ENCODE assay signal across 18 cellular contexts in genomic region chr19:35502751-35503150, GRCh38. TPM values are rescaled to one million over a fixed set of nuclear protein-coding genes. Genes with fewer than 3 reads are reported as not detected.
A peak's percentile ranks its signal among the peaks of the same experiment; 100 is the strongest.
DNase-seq lines count a peak whose midpoint lies in the region; ATAC-seq and TF ChIP-seq lines count a peak whose summit lies in the region.
"Had no signal": no experiment of that assay in that cellular context is flagged by ENCODE, and none has a peak within 500 bp of the region (broad histone marks: within the 10 kb centered on the region; RNA-seq: fewer than 3 reads in every experiment).

No MANE protein-coding gene starts in this region.

- no peaks in the 10 kb centered on the region for H3K9me3 Mint-ChIP-seq in stimulated activated effector memory CD8-positive, alpha-beta T cell treated with anti-CD3 and anti-CD28 coated beads, Interleukin-12 subunit alpha, Interleukin-12 subunit beta, amount 100 ng/mL, for 72 hours
- H3K9me3 Mint-ChIP-seq in CD14-positive monocyte: peaks cover 0 to 2% (median 0%) of the 10 kb centered on the region in 7 donors
- H3K9me3 Mint-ChIP-seq: CD4-positive, alpha-beta memory T cell; HFFc6 had no signal

- 68 to 73% methylated on average over 4 of the region's 4 CpGs for WGBS in heart right ventricle, 2 donors

- H3K27me3 ChIP-seq in DOHH2 (ENCODE audit: control insufficient read depth, low read length) (peaks cover 11% of the 10 kb centered on the region), heart right ventricle (peaks cover 0 to 7% (median under 1%) of the 10 kb centered on the region in 7 donors)

- H3K9me3 ChIP-seq in DOHH2 (ENCODE audit: control insufficient read depth, insufficient read depth, low read length) (no peaks in the 10 kb centered on the region), heart right ventricle (no peaks in the 10 kb centered on the region)
- H3K9me3 ChIP-seq: HAP-1 had no signal

- TF ChIP-seq CTCF in DOHH2 (IDR thresholded peaks at IDR 0.05; ENCODE audit: low read depth, low read length, poor library complexity, severe bottlenecking): no peak
- TF ChIP-seq CTCF in heart right ventricle (IDR thresholded peaks at IDR 0.05): no peak
- no peak for TF ChIP-seq CTCF in CD14-positive monocyte (IDR thresholded peaks at IDR 0.05)

- peaks cover 9% of the 10 kb centered on the region; the same call in 1 of the 2 replicates for H3F3A ChIP-seq in DOHH2 (ENCODE audit: control insufficient read depth, insufficient read depth)

- H3K36me3 ChIP-seq in DOHH2 (ENCODE audit: control insufficient read depth, low read length): peaks cover 7% of the 10 kb centered on the region; the same call in 1 of the 2 replicates
- no peaks in the 10 kb centered on the region for H3K36me3 ChIP-seq in heart right ventricle

- H3K4me1 ChIP-seq in DOHH2 (ENCODE audit: control insufficient read depth, low read length) (peaks cover 67% of the 10 kb centered on the region), heart right ventricle (no peaks in the 10 kb centered on the region)
- H3K4me1 ChIP-seq: HAP-1 had no signal

- no peaks in the 10 kb centered on the region for H3K36me3 Mint-ChIP-seq in stimulated activated effector memory CD8-positive, alpha-beta T cell treated with anti-CD3 and anti-CD28 coated beads, Interleukin-12 subunit alpha, Interleukin-12 subunit beta, amount 100 ng/mL, for 72 hours
- H3K36me3 Mint-ChIP-seq in CD14-positive monocyte: no peaks in the 10 kb centered on the region
- H3K36me3 Mint-ChIP-seq: CD4-positive, alpha-beta memory T cell had no signal

- H4K20me1 ChIP-seq in DOHH2 (ENCODE audit: control insufficient read depth, insufficient read depth, low read depth, low read length): no peaks in the 10 kb centered on the region

- DNase-seq in Right ventricle myocardium inferior (ENCODE audit: missing footprints): no peak
- no peak for DNase-seq in cardiac septum (ENCODE audit: low spot score)
- DNase-seq in heart right ventricle: no peak
- no peak for DNase-seq in stimulated activated effector memory CD8-positive, alpha-beta T cell treated with anti-CD3 and anti-CD28 coated beads, Interleukin-12 subunit alpha, Interleukin-12 subunit beta, amount 100 ng/mL, for 72 hours (ENCODE audit: low spot score in 2 of 2)
- DNase-seq in CD14-positive monocyte (ENCODE audit: low spot score): no peak
- DNase-seq in NCI-H524 (lab: John Stamatoyannopoulos, UW): no peak
- DNase-seq: C1 segment of cervical spinal cord; CD4-positive, alpha-beta memory T cell; DMS153; DMS79 treated with DMSO at 0.1 percent for 48 hours; GDM1; GOT3; HFFc6 had no signal

- peak overlapping the region; percentile 93 for H3K27ac ChIP-seq in DOHH2 (ENCODE audit: low read depth, low read length)
- H3K27ac ChIP-seq in heart right ventricle: no peak overlapping the region
- H3K27ac ChIP-seq: 22Rv1 had no signal

- H3K4me3 Mint-ChIP-seq in stimulated activated effector memory CD8-positive, alpha-beta T cell treated with anti-CD3 and anti-CD28 coated beads, Interleukin-12 subunit alpha, Interleukin-12 subunit beta, amount 100 ng/mL, for 72 hours: no peak overlapping the region
- no peak overlapping the region for H3K4me3 Mint-ChIP-seq in CD14-positive monocyte
- H3K4me3 Mint-ChIP-seq: CD4-positive, alpha-beta memory T cell; HFFc6 had no signal

- H3K9me2 ChIP-seq in DOHH2 (replicated peaks; ENCODE audit: control insufficient read depth, low read length): no peaks in the 10 kb centered on the region

- H3K4me1 Mint-ChIP-seq in stimulated activated effector memory CD8-positive, alpha-beta T cell treated with anti-CD3 and anti-CD28 coated beads, Interleukin-12 subunit alpha, Interleukin-12 subunit beta, amount 100 ng/mL, for 72 hours: no peaks in the 10 kb centered on the region
- no peaks in the 10 kb centered on the region for H3K4me1 Mint-ChIP-seq in CD14-positive monocyte

- ATAC-seq in Right ventricle myocardium inferior: peak; percentile 28
- peak in 5 of 8 donors; percentile 35 to 60 (median 54) for ATAC-seq in heart right ventricle
- no peak for ATAC-seq in stimulated activated effector memory CD8-positive, alpha-beta T cell treated with anti-CD3 and anti-CD28 coated beads, Interleukin-12 subunit alpha, Interleukin-12 subunit beta, amount 100 ng/mL, for 72 hours
- no peak for ATAC-seq in GM18520 (IDR thresholded peaks at IDR 0.05; ENCODE audit: unreplicated experiment)

- intact Hi-C loops in Right ventricle myocardium inferior (cut with DNase I): no loop called here
- intact Hi-C loops in cardiac septum (cut with DNase I): no loop called here
- intact Hi-C loops in heart right ventricle (cut with DNase I): no loop called here
- intact Hi-C loops in CD14-positive monocyte (cut with micrococcal nuclease): no loop called here

- H3K27me3 Mint-ChIP-seq in CD14-positive monocyte (ENCODE audit: low read depth in 3 of 3): peaks cover 21 to 24% (median 21%) of the 10 kb centered on the region in 3 donors

- peak overlapping the region; percentile 79 for H3K4me2 ChIP-seq in DOHH2 (ENCODE audit: low read length)

- peak overlapping the region; percentile 60; the same call in 1 of the 2 replicates for H3K4me3 ChIP-seq in DOHH2 (ENCODE audit: low read length)
- no peak overlapping the region for H3K4me3 ChIP-seq in heart right ventricle
- H3K4me3 ChIP-seq: HAP-1 had no signal

- H3K79me2 ChIP-seq in DOHH2 (ENCODE audit: control insufficient read depth, low read length): no peaks in the 10 kb centered on the region

- H3K27ac Mint-ChIP-seq in stimulated activated effector memory CD8-positive, alpha-beta T cell treated with anti-CD3 and anti-CD28 coated beads, Interleukin-12 subunit alpha, Interleukin-12 subunit beta, amount 100 ng/mL, for 72 hours: peak overlapping the region; percentile 58
- H3K27ac Mint-ChIP-seq in CD14-positive monocyte: no peak overlapping the region
- H3K27ac Mint-ChIP-seq: HFFc6 had no signal

RNA-seq across cellular contexts. Expression of gene DMKN, which starts 10.7 kb away (rescaled TPM):
- 3.4 TPM for total RNA-seq in Right ventricle myocardium inferior
- total RNA-seq in cardiac septum: 4.2 TPM
- 10 to 100 TPM in 3 of 10 donors, 1 to 10 TPM in 7; 2.0 to 15.7 (median 7.6) TPM for total RNA-seq in heart right ventricle
- polyA plus RNA-seq in heart right ventricle: 10 to 100 TPM in 1 of 2 donors, 1 to 10 TPM in 1; 7.8 to 32.2 TPM
- polyA plus RNA-seq in CD14-positive monocyte: not detected
- total RNA-seq: A673 had no signal

RNA-seq across cellular contexts. Expression of gene KRTDAP, which starts 12.5 kb away (rescaled TPM):
- total RNA-seq in Right ventricle myocardium inferior: not detected
- not detected for total RNA-seq in cardiac septum
- total RNA-seq in heart right ventricle: not detected
- polyA plus RNA-seq in heart right ventricle: not detected
- not detected for polyA plus RNA-seq in CD14-positive monocyte
- total RNA-seq: A673; CD4-positive, alpha-beta memory T cell; HFFc6 had no signal
- polyA plus RNA-seq: CD4-positive, alpha-beta memory T cell had no signal

RNA-seq across cellular contexts. Expression of gene SBSN, which starts 25.4 kb away (rescaled TPM):
- total RNA-seq in Right ventricle myocardium inferior (not detected), cardiac septum (not detected), heart right ventricle (not detected)
- polyA plus RNA-seq in heart right ventricle (under 1 TPM in 1 of 2 donors, not detected in 1; 0.20 TPM), CD14-positive monocyte (not detected)
- total RNA-seq: A673; CD4-positive, alpha-beta memory T cell had no signal
- polyA plus RNA-seq: CD4-positive, alpha-beta memory T cell had no signal

RNA-seq across cellular contexts. Expression of gene GAPDHS, which starts 30.5 kb away (rescaled TPM):
- total RNA-seq in Right ventricle myocardium inferior (not detected), cardiac septum (not detected), heart right ventricle (not detected)
- polyA plus RNA-seq in heart right ventricle (not detected), CD14-positive monocyte (not detected)
- total RNA-seq: A673; CD4-positive, alpha-beta memory T cell; HFFc6 had no signal
- polyA plus RNA-seq: CD4-positive, alpha-beta memory T cell had no signal

RNA-seq across cellular contexts. Expression of gene TMEM147, which starts 42.7 kb away (rescaled TPM):
- total RNA-seq in Right ventricle myocardium inferior: 84.6 TPM
- 64.4 TPM for total RNA-seq in cardiac septum
- 100 to 1,000 TPM in 3 of 10 donors, 10 to 100 TPM in 7; 62.8 to 103 (median 74.7) TPM for total RNA-seq in heart right ventricle
- polyA plus RNA-seq in heart right ventricle: 100 to 1,000 TPM in 1 of 2 donors, 10 to 100 TPM in 1; 78.0 to 229 TPM
- polyA plus RNA-seq in CD14-positive monocyte: 100 to 1,000 TPM; 165 TPM

Comparison
In these comparisons a context has a peak if more than half of its experiments do, and no peak if none do; other contexts are left out.
1. ATAC-seq: peak in Right ventricle myocardium inferior (single experiment) and heart right ventricle (5 of 8); none in stimulated activated effector memory CD8-positive, alpha-beta T cell treated with anti-CD3 and anti-CD28 coated beads, Interleukin-12 subunit alpha, Interleukin-12 subunit beta, amount 100 ng/mL, for 72 hours (single experiment) and GM18520 (single experiment).